9 cellular contexts compared by ENCODE assay signal in genomic region chr1:100358210-100358609, GRCh38. TPM values are rescaled to one million over a fixed set of nuclear protein-coding genes. Genes with fewer than 3 reads are reported as not detected.
A peak's percentile ranks its signal among the peaks of the same experiment; 100 is the strongest.
DNase-seq lines count a peak whose midpoint lies in the region; ATAC-seq and TF ChIP-seq lines count a peak whose summit lies in the region.
"Had no signal": no experiment of that assay in that cellular context is flagged by ENCODE, and none has a peak within 500 bp of the region (broad histone marks: within the 10 kb centered on the region; RNA-seq: fewer than 3 reads in every experiment).

No MANE protein-coding gene starts in this region.

- TF ChIP-seq CTCF in natural killer cell (IDR thresholded peaks at IDR 0.05) (no peak), fibroblast of mammary gland (conservative IDR thresholded peaks at IDR 0.05; ENCODE audit: control insufficient read depth, insufficient read depth, low read depth, low read length) (peak; percentile 50), uterus (IDR thresholded peaks at IDR 0.05) (no peak)

- H3K9me3 ChIP-seq in uterus: no peaks in the 10 kb centered on the region

- H3K36me3 Mint-ChIP-seq in natural killer cell: peaks cover 7% of the 10 kb centered on the region
- H3K36me3 Mint-ChIP-seq in natural killer cell treated with Interleukin-12 subunit alpha and Interleukin-12 subunit beta and Interleukin-15 and Interleukin-18, amount 100 ng/mL, for 72 hours: peaks cover 15% of the 10 kb centered on the region

- H3K4me3 ChIP-seq in fibroblast of mammary gland (ENCODE audit: control insufficient read depth, low read depth, low read length) (no peak overlapping the region), uterus (no peak overlapping the region)

- peak in 2 of 3 donors; percentile 44 to 48 for ATAC-seq in natural killer cell
- ATAC-seq in natural killer cell treated with Interleukin-12 subunit alpha and Interleukin-12 subunit beta and Interleukin-15 and Interleukin-18, amount 100 ng/mL, for 72 hours: no peak

- peaks cover 0 to 6% of the 10 kb centered on the region in 2 donors for H3K4me1 ChIP-seq in uterus

- no peaks in the 10 kb centered on the region for H3K27me3 Mint-ChIP-seq in natural killer cell (ENCODE audit: low read depth in 2 of 2)
- H3K27me3 Mint-ChIP-seq in natural killer cell treated with Interleukin-12 subunit alpha and Interleukin-12 subunit beta and Interleukin-15 and Interleukin-18, amount 100 ng/mL, for 72 hours: no peaks in the 10 kb centered on the region

- H3K27me3 ChIP-seq in uterus: no peaks in the 10 kb centered on the region

- DNase-seq in natural killer cell: no peak
- no peak for DNase-seq in natural killer cell treated with Interleukin-12 subunit alpha and Interleukin-12 subunit beta and Interleukin-15 and Interleukin-18, amount 100 ng/mL, for 72 hours (ENCODE audit: low spot score)
- peak; percentile 32 for DNase-seq in RKO (ENCODE audit: low spot score)
- peak; percentile 39 for DNase-seq in fibroblast of mammary gland (ENCODE audit: low read depth)
- DNase-seq in uterus: no peak
- DNase-seq in germinal center (ENCODE audit: low spot score): no peak
- no peak for DNase-seq in NCI-H2171 treated with DMSO at 0.1 percent for 48 hours (lab: John Stamatoyannopoulos, UW)
- DNase-seq in GM19238 (ENCODE audit: insufficient read length, low spot score): no peak
- DNase-seq: WERI-Rb-1 had no signal

- no peaks in the 10 kb centered on the region for H3K9me3 Mint-ChIP-seq in natural killer cell
- H3K9me3 Mint-ChIP-seq in natural killer cell treated with Interleukin-12 subunit alpha and Interleukin-12 subunit beta and Interleukin-15 and Interleukin-18, amount 100 ng/mL, for 72 hours: no peaks in the 10 kb centered on the region

- TF ChIP-seq POLR2A in uterus (IDR thresholded peaks at IDR 0.05): no peak

- H3K27ac ChIP-seq in uterus: peak overlapping the region; percentile 64 to 67
- H3K27ac ChIP-seq: WERI-Rb-1 had no signal

- intact Hi-C loops in natural killer cell (cut with micrococcal nuclease) (no loop called here), uterus (cut with DNase I; ENCODE audit: low total_unique reads) (no loop called here)

- H3K4me1 Mint-ChIP-seq in natural killer cell: peaks cover 66 to 70% of the 10 kb centered on the region in 2 donors
- H3K4me1 Mint-ChIP-seq in natural killer cell treated with Interleukin-12 subunit alpha and Interleukin-12 subunit beta and Interleukin-15 and Interleukin-18, amount 100 ng/mL, for 72 hours (ENCODE audit: low read depth in 2 of 2): peaks cover 56 to 63% of the 10 kb centered on the region in 2 donors

- H3K4me3 Mint-ChIP-seq in natural killer cell: no peak overlapping the region
- H3K4me3 Mint-ChIP-seq in natural killer cell treated with Interleukin-12 subunit alpha and Interleukin-12 subunit beta and Interleukin-15 and Interleukin-18, amount 100 ng/mL, for 72 hours: no peak overlapping the region

- peak overlapping the region in 1 of 2 donors; percentile 45 for H3K27ac Mint-ChIP-seq in natural killer cell
- peak overlapping the region in 1 of 2 donors; percentile 42 for H3K27ac Mint-ChIP-seq in natural killer cell treated with Interleukin-12 subunit alpha and Interleukin-12 subunit beta and Interleukin-15 and Interleukin-18, amount 100 ng/mL, for 72 hours

- H3K36me3 ChIP-seq in uterus: no peaks in the 10 kb centered on the region
- H3K36me3 ChIP-seq: WERI-Rb-1 had no signal

RNA-seq across cellular contexts. Expression of gene CDC14A, which starts 5.9 kb away (rescaled TPM):
- total RNA-seq in natural killer cell (10 to 100 TPM; 59.6 to 63.8 (median 60.1) TPM), uterus (10 to 100 TPM in 3 of 4 donors, 1 to 10 TPM in 1; 9.0 to 32.4 (median 23.0) TPM)
- total RNA-seq in natural killer cell treated with Interleukin-12 subunit alpha and Interleukin-12 subunit beta and Interleukin-15 and Interleukin-18, amount 100 ng/mL, for 72 hours: 10 to 100 TPM; 15.0 to 26.9 TPM

Comparison
In these comparisons a context has a peak if more than half of its experiments do, and no peak if none do; other contexts are left out.
1. ATAC-seq: peak in natural killer cell (2 of 3); none in natural killer cell treated with Interleukin-12 subunit alpha and Interleukin-12 subunit beta and Interleukin-15 and Interleukin-18, amount 100 ng/mL, for 72 hours (0 of 2).
2. DNase-seq: peak in RKO (single experiment) and fibroblast of mammary gland (single experiment); none in natural killer cell (single experiment), natural killer cell treated with Interleukin-12 subunit alpha and Interleukin-12 subunit beta and Interleukin-15 and Interleukin-18, amount 100 ng/mL, for 72 hours (single experiment), uterus (0 of 2), germinal center (single experiment), NCI-H2171 treated with DMSO at 0.1 percent for 48 hours (single experiment) and GM19238 (single experiment).